Comparison of ENCODE assay signal across 8 cellular contexts in the genomic region with DNA sequence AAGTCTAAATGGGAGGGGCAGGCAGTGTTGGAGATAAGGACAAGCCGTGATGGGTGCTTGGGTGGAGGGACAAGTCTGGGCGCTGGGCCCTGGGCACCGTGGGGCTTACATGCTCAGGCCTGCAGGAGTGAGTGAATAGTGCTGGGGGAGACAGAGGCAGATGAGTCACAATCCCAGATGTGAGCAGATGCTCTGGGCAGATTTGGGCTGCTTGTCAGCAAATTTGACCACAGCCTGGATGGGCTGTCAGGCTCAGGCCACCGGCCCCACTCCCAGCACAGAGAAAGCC. TPM values are rescaled to one million over a fixed set of nuclear protein-coding genes. Genes with fewer than 3 reads are reported as not detected.
DNase-seq lines count a peak whose midpoint lies in the region; ATAC-seq, FAIRE-seq and TF ChIP-seq lines count a peak whose summit lies in the region.

No MANE protein-coding gene starts in this region.

- H3K4me1 ChIP-seq in A549 = peaks cover 60% of the 10 kb centered on the region
- peaks cover 46% of the 10 kb centered on the region for H3K4me1 ChIP-seq in adipocyte (ENCODE audit: control insufficient read depth, insufficient read depth, low read length)
- peaks cover 22% of the 10 kb centered on the region for H3K4me1 ChIP-seq in mesenchymal stem cell (ENCODE audit: control insufficient read depth, insufficient read depth, low read depth, low read length)

- H2BK15ac ChIP-seq in mesenchymal stem cell (ENCODE audit: low read depth, poor library complexity, severe bottlenecking) = peak overlapping the region; percentile 44

- H3K4ac ChIP-seq in mesenchymal stem cell (ENCODE audit: low read depth in 1 of 2, low read length in 2 of 2) = peak overlapping the region; percentile 95 to 98

- H2AFZ ChIP-seq in mesenchymal stem cell (ENCODE audit: low read depth, low read length) = no peak overlapping the region

- peak overlapping the region; percentile 86 to 91 for H2BK12ac ChIP-seq in mesenchymal stem cell (ENCODE audit: low read length in 2 of 2)

- CTCF ChIA-PET in A549 (lab: Yijun Ruan, JAX) = interaction anchor here (1.2 to 4.5 kb wide), 12 partner anchors 14 to 137 kb away, joined by 3 to 25 read pairs (median 6); a partner anchor contains a TSS
- CTCF ChIA-PET in activated CD4-positive, alpha-beta T cell treated with anti-CD3 and anti-CD28 coated beads, Interleukin-2, amount 10 ng/mL, durations not matched to agents 7 days and 5 days (lab: Charles Lee) = interaction anchor here (1.2 to 2.5 kb wide), 3 partner anchors 20 to 41 kb away, joined by 4 to 13 read pairs (median 4); no protein-coding TSS in a partner anchor

- H2AK5ac ChIP-seq in mesenchymal stem cell (ENCODE audit: low read length, severe bottlenecking) = peak overlapping the region; percentile 90

- no peaks in the 10 kb centered on the region for H3K79me1 ChIP-seq in mesenchymal stem cell (replicated peaks; ENCODE audit: low read length, poor library complexity, severe bottlenecking)

- H3K4me3 ChIP-seq in A549 (no peak overlapping the region), adipocyte (ENCODE audit: low read length) (peak overlapping the region; percentile 61), mesenchymal stem cell (ENCODE audit: insufficient read depth in 1 of 2, low read depth in 1 of 2, low read length in 2 of 2) (peak overlapping the region in 1 of 2 experiments; percentile 52)

- POLR2A ChIA-PET in A549 (lab: Yijun Ruan, JAX) = interaction anchor here (0.7 to 4.7 kb wide), 10 partner anchors 13 to 493 kb away, joined by 3 to 91 read pairs (median 5); a partner anchor contains a TSS
- POLR2A ChIA-PET in activated CD4-positive, alpha-beta T cell treated with anti-CD3 and anti-CD28 coated beads, Interleukin-2, amount 10 ng/mL, durations not matched to agents 7 days and 5 days (lab: Charles Lee) = no interaction called here

- peak overlapping the region; percentile 86 for H4K91ac ChIP-seq in mesenchymal stem cell (ENCODE audit: low read length)

- H3K18ac ChIP-seq in mesenchymal stem cell (ENCODE audit: low read depth in 1 of 2, low read length in 2 of 2) = peak overlapping the region; percentile 69 to 93

- H3K36me3 ChIP-seq in adipocyte (ENCODE audit: control insufficient read depth, insufficient read depth, low read length, severe bottlenecking) = no peaks in the 10 kb centered on the region
- no peaks in the 10 kb centered on the region for H3K36me3 ChIP-seq in mesenchymal stem cell (ENCODE audit: control insufficient read depth in 1 of 2, insufficient read depth in 2 of 2, low read depth in 1 of 2, low read length in 2 of 2)

- no peaks in the 10 kb centered on the region for H3K36me3 Mint-ChIP-seq in activated CD4-positive, alpha-beta T cell treated with anti-CD3 and anti-CD28 coated beads, Interleukin-2, amount 10 ng/mL, durations not matched to agents 7 days and 5 days (ENCODE audit: low read depth)

- TF ChIP-seq POLR2A in A549 (IDR thresholded peaks at IDR 0.05; ENCODE audit: low read length) = no peak

- no peaks in the 10 kb centered on the region for H3K9me3 Mint-ChIP-seq in activated CD4-positive, alpha-beta T cell treated with anti-CD3 and anti-CD28 coated beads, Interleukin-2, amount 10 ng/mL, durations not matched to agents 7 days and 5 days

- H3K4me1 Mint-ChIP-seq in activated CD4-positive, alpha-beta T cell treated with anti-CD3 and anti-CD28 coated beads, Interleukin-2, amount 10 ng/mL, durations not matched to agents 7 days and 5 days = peaks cover 16% of the 10 kb centered on the region

- H2BK120ac ChIP-seq in mesenchymal stem cell (ENCODE audit: low read depth, low read length) = peak overlapping the region; percentile 82

- H3K27ac ChIP-seq in A549 (peak overlapping the region; percentile 87 to 93), mesenchymal stem cell (ENCODE audit: low read length, poor library complexity, severe bottlenecking) (peak overlapping the region; percentile 92)

- H3K9ac ChIP-seq in adipocyte (ENCODE audit: low read length) (peak overlapping the region; percentile 88), mesenchymal stem cell (ENCODE audit: low read length) (peak overlapping the region; percentile 94)

- TF ChIP-seq CTCF in A549 (IDR thresholded peaks at IDR 0.05) = no peak

- 7% methylated on average over 4 of the region's 4 CpGs for WGBS in A549 (ENCODE audit: missing lambda C conversion rate)
- 8% methylated on average over 4 of the region's 4 CpGs for WGBS in mesenchymal stem cell

- ATAC-seq in A549 (peak; percentile 67 to 74), GM19328 (IDR thresholded peaks at IDR 0.05; ENCODE audit: unreplicated experiment) (no peak)

- no peak overlapping the region for H3K27ac Mint-ChIP-seq in activated CD4-positive, alpha-beta T cell treated with anti-CD3 and anti-CD28 coated beads, Interleukin-2, amount 10 ng/mL, durations not matched to agents 7 days and 5 days

- no peaks in the 10 kb centered on the region for H3K27me3 Mint-ChIP-seq in activated CD4-positive, alpha-beta T cell treated with anti-CD3 and anti-CD28 coated beads, Interleukin-2, amount 10 ng/mL, durations not matched to agents 7 days and 5 days

- H3K9me3 ChIP-seq in A549 (no peaks in the 10 kb centered on the region), adipocyte (ENCODE audit: control insufficient read depth, low read length) (no peaks in the 10 kb centered on the region), mesenchymal stem cell (ENCODE audit: control insufficient read depth, low read length) (no peaks in the 10 kb centered on the region)

- H3K23ac ChIP-seq in mesenchymal stem cell (ENCODE audit: low read length in 2 of 2) = peak overlapping the region in 1 of 2 experiments; percentile 46

- TF ChIP-seq RAD21 in A549 (conservative IDR thresholded peaks at IDR 0.05 in 1 of 2, IDR thresholded peaks at IDR 0.05 in 1 of 2) = peak in 1 of 2 experiments; percentile 12; a peak in 2 of 5 replicates

- peak overlapping the region; percentile 81 for H3K4me2 ChIP-seq in A549
- no peak overlapping the region for H3K4me2 ChIP-seq in mesenchymal stem cell (ENCODE audit: low read length, poor library complexity, severe bottlenecking)

- H3K14ac ChIP-seq in mesenchymal stem cell (ENCODE audit: low read length in 2 of 2) = peak overlapping the region in 1 of 2 experiments; percentile 50

- no peak for TF ChIP-seq EP300 in A549 (IDR thresholded peaks at IDR 0.05)

- no peak for FAIRE-seq in A549 (lab: Jason Lieb, UNC)

- no peaks in the 10 kb centered on the region for H3K27me3 ChIP-seq in adipocyte (replicated peaks; ENCODE audit: control insufficient read depth, insufficient read depth, low read length)
- no peaks in the 10 kb centered on the region for H3K27me3 ChIP-seq in mesenchymal stem cell (ENCODE audit: control insufficient read depth in 1 of 2, insufficient read depth in 1 of 2, low read length in 2 of 2)

- DNase-seq in A549 (ENCODE audit: low read depth in 1 of 2, low spot score in 1 of 2) (no peak), HPDE6-E6E7 (ENCODE audit: extremely low spot score) (peak; percentile 91), adipocyte (ENCODE audit: low read depth) (no peak), mesenchymal stem cell (no peak), retina (no peak), T-helper 9 cell (no peak)
- DNase-seq in activated CD4-positive, alpha-beta T cell treated with anti-CD3 and anti-CD28 coated beads, Interleukin-2, amount 10 ng/mL, durations not matched to agents 7 days and 5 days = no peak

- peak overlapping the region; percentile 66 for H2BK5ac ChIP-seq in mesenchymal stem cell (ENCODE audit: low read depth, low read length, poor library complexity, severe bottlenecking)

- H3K4me3 Mint-ChIP-seq in activated CD4-positive, alpha-beta T cell treated with anti-CD3 and anti-CD28 coated beads, Interleukin-2, amount 10 ng/mL, durations not matched to agents 7 days and 5 days = no peak overlapping the region

- peak overlapping the region; percentile 93 for H4K8ac ChIP-seq in mesenchymal stem cell (ENCODE audit: low read length)

TF ChIP-seq in A549, 52 proteins besides CTCF, POLR2A, EP300 and RAD21:
- TF ChIP-seq ESRRA (IDR thresholded peaks at IDR 0.05; ENCODE audit: borderline replicate concordance, low read length) (no peak), HOXB13 (CRISPR knock-in tag; IDR thresholded peaks at IDR 0.05; ENCODE audit: low read depth) (peak; percentile 15; the same call in 1 of the 2 replicates), MAFK (IDR thresholded peaks at IDR 0.05; ENCODE audit: partially characterized antibody) (peak; percentile 69)

RNA-seq across cellular contexts. Expression of a gene that starts 41.6 kb away (rescaled TPM):
- polyA plus RNA-seq in A549 (2011; rRNA removed) (132 and 142 TPM in 2 replicates), A549 (2017; fragmentation: RNase III; extraction: RNeasy Plus Mini Kit Qiagen cat#74134 plus additional on column Dnase treatment) (60.6 to 65.9 TPM (median 61.8 TPM) in 3 replicates)
- polyA plus RNA-seq in A549 (2012; cell fraction: cytosol; rRNA removed) = 23.1 and 23.9 TPM in 2 replicates
- 26.1 and 34.9 TPM in 2 replicates for polyA plus RNA-seq in A549 (2012; cell fraction: nucleus; rRNA removed)
- polyA minus RNA-seq in A549 (2011; rRNA and poly(A)+ RNA removed) = 263 and 357 TPM in 2 replicates
- polyA plus RNA-seq in mesenchymal stem cell (2013, experiment 1 of 2) = 21.1 TPM
- 21.4 TPM for polyA plus RNA-seq in mesenchymal stem cell (2013, experiment 2 of 2)
- 10 to 100 TPM; 57.1 to 57.5 TPM for total RNA-seq in activated CD4-positive, alpha-beta T cell treated with anti-CD3 and anti-CD28 coated beads, Interleukin-2, amount 10 ng/mL, durations not matched to agents 7 days and 5 days
